8 cellular contexts compared by ENCODE assay signal in the genomic region with DNA sequence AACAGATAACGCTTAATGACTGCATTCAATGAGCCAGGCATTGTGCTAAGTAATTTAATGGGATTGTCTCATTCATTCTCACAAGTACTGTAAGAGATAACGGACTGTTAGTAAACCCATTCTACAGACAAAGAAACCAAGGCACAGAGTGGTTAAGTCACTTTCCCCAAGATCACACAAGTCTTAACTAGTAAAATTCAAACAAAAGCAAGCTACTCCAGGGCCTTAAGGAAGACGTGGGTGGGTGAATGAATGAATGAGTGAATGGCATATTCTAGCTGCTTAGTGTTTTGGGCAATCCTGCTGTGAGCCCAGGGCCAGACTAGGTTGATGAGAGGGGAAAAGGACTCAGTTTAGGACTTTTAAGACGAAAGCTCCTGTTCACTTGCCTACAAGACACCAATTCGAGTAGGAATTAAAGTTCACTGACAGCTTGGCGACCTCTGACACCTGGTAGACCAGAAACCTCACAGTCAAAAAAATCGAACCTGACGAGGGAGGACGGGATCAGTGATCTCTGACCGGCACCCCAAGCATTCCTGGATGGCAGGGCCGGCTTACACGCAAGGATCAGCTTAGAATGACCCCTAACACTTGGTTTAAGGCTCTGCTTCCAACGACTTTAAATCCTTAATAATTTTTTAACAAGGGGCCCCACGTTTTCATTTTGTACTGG. TPM values are rescaled to one million over a fixed set of nuclear protein-coding genes. Genes with fewer than 3 reads are reported as not detected.
DNase-seq lines count a peak whose midpoint lies in the region; ATAC-seq and TF ChIP-seq lines count a peak whose summit lies in the region.

No MANE protein-coding gene starts in this region.

- peaks cover 32% of the 10 kb centered on the region for H3K4me1 Mint-ChIP-seq in dendritic cell treated with granulocyte-macrophage colony-stimulating factor and Interleukin-4, amounts not matched to agents 40 ng/mL and 50 ng/mL, for 4 days (ENCODE audit: low read depth)

- peak overlapping the region; percentile 89 for H3K4me3 Mint-ChIP-seq in dendritic cell treated with granulocyte-macrophage colony-stimulating factor and Interleukin-4, amounts not matched to agents 40 ng/mL and 50 ng/mL, for 4 days

- H3K9me2 ChIP-seq in neural cell (ENCODE audit: insufficient read depth, low read length) = no peaks in the 10 kb centered on the region

- peak overlapping the region; percentile 90 for H3K4me2 ChIP-seq in DND-41 (ENCODE audit: insufficient read depth, low read length)
- H3K4me2 ChIP-seq in neural cell (ENCODE audit: low read length) = peak overlapping the region; percentile 88

- H3K9me3 Mint-ChIP-seq in dendritic cell treated with granulocyte-macrophage colony-stimulating factor and Interleukin-4, amounts not matched to agents 40 ng/mL and 50 ng/mL, for 4 days = no peaks in the 10 kb centered on the region

- peaks cover 39% of the 10 kb centered on the region for H4K20me1 ChIP-seq in DND-41 (ENCODE audit: insufficient read depth, low read length)
- H4K20me1 ChIP-seq in neural cell (ENCODE audit: insufficient read depth) = no peaks in the 10 kb centered on the region

- ATAC-seq in DND-41 (ENCODE audit: insufficient read depth, low read depth) (no peak), GM21825 (IDR thresholded peaks at IDR 0.05; ENCODE audit: unreplicated experiment) (no peak)

- H3K36me3 Mint-ChIP-seq in dendritic cell treated with granulocyte-macrophage colony-stimulating factor and Interleukin-4, amounts not matched to agents 40 ng/mL and 50 ng/mL, for 4 days (ENCODE audit: low read depth) = peaks cover 37% of the 10 kb centered on the region

- H3K9me3 ChIP-seq in DND-41 (ENCODE audit: insufficient read depth, low read length, severe bottlenecking) (no peaks in the 10 kb centered on the region), neural cell (ENCODE audit: low read length) (no peaks in the 10 kb centered on the region)

- no peaks in the 10 kb centered on the region for H3K27me3 ChIP-seq in DND-41 (ENCODE audit: insufficient read depth, low read length, poor library complexity)
- H3K27me3 ChIP-seq in neural cell (ENCODE audit: insufficient read depth, low read depth, low read length) = no peaks in the 10 kb centered on the region

- H3K4me3 ChIP-seq in DND-41 (ENCODE audit: low read depth in 1 of 2, low read length in 2 of 2) (peak overlapping the region; percentile 78 to 99), neural cell (ENCODE audit: low read length) (peak overlapping the region; percentile 93)

- no peak for TF ChIP-seq EP300 in neural cell (conservative IDR thresholded peaks at IDR 0.05; ENCODE audit: poor library complexity, severe bottlenecking)

- intact Hi-C loops in dendritic cell treated with granulocyte-macrophage colony-stimulating factor and Interleukin-4, amounts not matched to agents 40 ng/mL and 50 ng/mL, for 4 days (cut with micrococcal nuclease) = loop anchor here (2.0 to 5.0 kb wide), 2 partner anchors 38 to 62 kb away; a partner anchor contains a TSS

- no peak for DNase-seq in DND-41
- DNase-seq in NAMALWA (ENCODE audit: low spot score) = peak; percentile 38
- no peak for DNase-seq in NCI-H748 treated with DMSO at 0.1 percent for 48 hours (lab: John Stamatoyannopoulos, UW)
- DNase-seq in kidney glomerular epithelial cell (lab: John Stamatoyannopoulos, UW) = no peak
- DNase-seq in amygdala (lab: John Stamatoyannopoulos, UW) = no peak

- TF ChIP-seq CTCF in DND-41 (IDR thresholded peaks at IDR 0.05; ENCODE audit: borderline replicate concordance, extremely low read depth, low read length, poor library complexity, severe bottlenecking) (no peak), neural cell (IDR thresholded peaks at IDR 0.05; ENCODE audit: poor library complexity, severe bottlenecking) (no peak)

- H3F3A ChIP-seq in neural cell (ENCODE audit: insufficient read depth, low read length, poor library complexity, severe bottlenecking) = no peaks in the 10 kb centered on the region

- peak overlapping the region; percentile 99 for H3K27ac Mint-ChIP-seq in dendritic cell treated with granulocyte-macrophage colony-stimulating factor and Interleukin-4, amounts not matched to agents 40 ng/mL and 50 ng/mL, for 4 days

- no peaks in the 10 kb centered on the region for H3K27me3 Mint-ChIP-seq in dendritic cell treated with granulocyte-macrophage colony-stimulating factor and Interleukin-4, amounts not matched to agents 40 ng/mL and 50 ng/mL, for 4 days

- H3K79me2 ChIP-seq in DND-41 (ENCODE audit: insufficient read depth, low read length) (peaks cover 98% of the 10 kb centered on the region), neural cell (replicated peaks; ENCODE audit: insufficient read depth, low read length) (peaks cover 36% of the 10 kb centered on the region)

- H3K36me3 ChIP-seq in DND-41 (ENCODE audit: insufficient read depth, low read length) (peaks cover 20% of the 10 kb centered on the region), neural cell (ENCODE audit: insufficient read depth, low read length) (no peaks in the 10 kb centered on the region)

- H3K9ac ChIP-seq in DND-41 (ENCODE audit: low read depth, low read length) (peak overlapping the region; percentile 77), neural cell (ENCODE audit: low read length) (peak overlapping the region; percentile 93)

- no peak for TF ChIP-seq RAD21 in neural cell (conservative IDR thresholded peaks at IDR 0.05)

- H2AFZ ChIP-seq in DND-41 (ENCODE audit: low read depth, low read length) = peak overlapping the region; percentile 97
- peak overlapping the region; percentile 80 for H2AFZ ChIP-seq in neural cell (ENCODE audit: low read depth, low read length)

- peak overlapping the region; percentile 94 for H3K27ac ChIP-seq in DND-41 (ENCODE audit: low read length)
- H3K27ac ChIP-seq in neural cell (ENCODE audit: low read length) = peak overlapping the region; percentile 98

- peaks cover 39% of the 10 kb centered on the region for H3K4me1 ChIP-seq in DND-41 (ENCODE audit: insufficient read depth, low read length)

TF ChIP-seq in neural cell, 6 proteins besides CTCF, POLR2A, EP300 and RAD21:
- no peak for TF ChIP-seq SMC3 (conservative IDR thresholded peaks at IDR 0.05; ENCODE audit: poor library complexity)

RNA-seq across cellular contexts. Expression of a gene that starts 0.6 kb away (rescaled TPM):
- polyA plus RNA-seq in neural cell = 75.1 and 75.3 TPM in 2 replicates
- 110 and 123 TPM in 2 replicates for polyA minus RNA-seq in neural cell

RNA-seq across cellular contexts. Expression of a gene that starts 0.8 kb away (rescaled TPM):
- polyA plus RNA-seq in neural cell = 42.5 and 50.2 TPM in 2 replicates
- 28.2 and 36.3 TPM in 2 replicates for polyA minus RNA-seq in neural cell

RNA-seq across cellular contexts. Expression of a gene that starts 37.8 kb away (rescaled TPM):
- polyA plus RNA-seq in neural cell = 2.9 and 5.1 TPM in 2 replicates
- polyA minus RNA-seq in neural cell = 0.73 and 1.2 TPM in 2 replicates

RNA-seq across cellular contexts. Expression of a gene that starts 40.7 kb away (rescaled TPM):
- polyA plus RNA-seq in neural cell = 49.7 and 58.4 TPM in 2 replicates
- 124 and 156 TPM in 2 replicates for polyA minus RNA-seq in neural cell
